Comparison of ENCODE assay signal across 12 cellular contexts in genomic region chr7:12291870-12292269, GRCh38.
DNase-seq lines count a peak whose midpoint lies in the region; TF ChIP-seq lines count a peak whose summit lies in the region.
"Had no signal": no experiment of that assay in that cellular context is flagged by ENCODE, and none has a peak within 500 bp of the region (broad histone marks: within the 10 kb centered on the region; RNA-seq: fewer than 3 reads in every experiment).

No MANE protein-coding gene starts in this region.

- no peak overlapping the region for H3K4me3 ChIP-seq in fibroblast of pulmonary artery (replicated peaks; ENCODE audit: low read depth, low read length)
- H3K4me3 ChIP-seq in mesendoderm (ENCODE audit: low read length): no peak overlapping the region
- no peak overlapping the region for H3K4me3 ChIP-seq in ovary
- H3K4me3 ChIP-seq: uterus had no signal

- WGBS in mesendoderm (ENCODE audit: extremely low coverage, insufficient coverage, low lambda C conversion rate): no CpG with 5 or more reads among the region's 1 CpG
- 79 to 100% (median 95%) methylated on average over 1 of the region's 1 CpG for WGBS in ovary, 3 donors

- no peak overlapping the region for H3K9ac ChIP-seq in mesendoderm (ENCODE audit: low read length)

- H3K9me3 ChIP-seq in ovary: no peaks in the 10 kb centered on the region
- H3K9me3 ChIP-seq: uterus had no signal

- no peaks in the 10 kb centered on the region for H3K27me3 ChIP-seq in mesendoderm (ENCODE audit: insufficient read depth, low read length, poor library complexity)
- no peaks in the 10 kb centered on the region for H3K27me3 ChIP-seq in ovary
- H3K27me3 ChIP-seq: uterus had no signal

- H3K4me1 ChIP-seq in mesendoderm (ENCODE audit: control insufficient read depth, low read depth, low read length): no peaks in the 10 kb centered on the region
- no peaks in the 10 kb centered on the region for H3K4me1 ChIP-seq in ovary (ENCODE audit: insufficient read depth)
- H3K4me1 ChIP-seq: uterus had no signal

- H3K4me2 ChIP-seq in mesendoderm (ENCODE audit: low read length): no peak overlapping the region

- no peaks in the 10 kb centered on the region for H3K79me1 ChIP-seq in mesendoderm (ENCODE audit: low read length)

- H3K36me3 ChIP-seq in mesendoderm (ENCODE audit: control insufficient read depth, insufficient read depth, low read length) (no peaks in the 10 kb centered on the region), ovary (no peaks in the 10 kb centered on the region)
- H3K36me3 ChIP-seq: uterus had no signal

- H2BK5ac ChIP-seq in mesendoderm (ENCODE audit: low read length): no peak overlapping the region

- no peak overlapping the region for H3K4ac ChIP-seq in mesendoderm (ENCODE audit: low read depth, low read length)

- no peak overlapping the region for H3K18ac ChIP-seq in mesendoderm (ENCODE audit: low read length)

- TF ChIP-seq CTCF in C4-2B (conservative IDR thresholded peaks at IDR 0.05): peak; percentile 71
- peak; percentile 47 for TF ChIP-seq CTCF in GM13977 (IDR thresholded peaks at IDR 0.05; ENCODE audit: extremely low read depth, insufficient read depth, missing control alignments)
- peak; percentile 45 for TF ChIP-seq CTCF in fibroblast of pulmonary artery (IDR thresholded peaks at IDR 0.05; ENCODE audit: low read length, missing control alignments)
- TF ChIP-seq CTCF in ovary (IDR thresholded peaks at IDR 0.05): no peak

- no peak overlapping the region for H3K23ac ChIP-seq in mesendoderm (ENCODE audit: low read length)

- H3K79me2 ChIP-seq in mesendoderm (ENCODE audit: control insufficient read depth, insufficient read depth, low read length): no peaks in the 10 kb centered on the region

- no peak overlapping the region for H2AK5ac ChIP-seq in mesendoderm (ENCODE audit: low read length)

- no peak overlapping the region for H2BK15ac ChIP-seq in mesendoderm (replicated peaks; ENCODE audit: low read depth)

- H3K56ac ChIP-seq in mesendoderm (ENCODE audit: low read length): no peak overlapping the region

- H2BK120ac ChIP-seq in mesendoderm (ENCODE audit: low read depth, low read length): no peak overlapping the region

- H3K27ac ChIP-seq in C4-2B (no peak overlapping the region), mesendoderm (ENCODE audit: low read depth, low read length) (no peak overlapping the region), ovary (no peak overlapping the region)
- H3K27ac ChIP-seq: uterus had no signal

- no peak overlapping the region for H4K8ac ChIP-seq in mesendoderm (ENCODE audit: low read depth, low read length)

- no peak for DNase-seq in GM13977 (ENCODE audit: low spot score)
- peak; percentile 17 for DNase-seq in NCI-H69 (lab: John Stamatoyannopoulos, UW)
- peak; percentile 12 for DNase-seq in fibroblast of pulmonary artery (ENCODE audit: low read depth)
- DNase-seq in mesendoderm: no peak
- no peak for DNase-seq in ovary
- no peak for DNase-seq in C1 segment of cervical spinal cord (lab: John Stamatoyannopoulos, UW)
- no peak for DNase-seq in G401 (ENCODE audit: low spot score)
- DNase-seq: activated T-cell treated with anti-CD3 and anti-CD28 coated beads for 4 hours, GF-D8, NCI-H2107, uterus had no signal

- in situ Hi-C loops in GM13977 (cut with MboI; ENCODE audit: low pct_unique_long_range_greater_than_20kb, low sequenced_read_pairs, unreplicated experiment): no loop called here
- in situ Hi-C loops in G401 (cut with HindIII; ENCODE audit: low sequenced_read_pairs): no loop called here

- TF ChIP-seq EP300 in ovary (IDR thresholded peaks at IDR 0.05): no peak

- TF ChIP-seq POLR2A in ovary (IDR thresholded peaks at IDR 0.05): no peak

- no peak overlapping the region for H4K5ac ChIP-seq in mesendoderm (ENCODE audit: low read length)

- intact Hi-C loops in ovary (cut with DNase I): no loop called here

Comparison
In these comparisons a context has a peak if more than half of its experiments do, and no peak if none do; other contexts are left out.
1. CTCF ChIP-seq: peak in C4-2B (single experiment), GM13977 (single experiment) and fibroblast of pulmonary artery (single experiment); none in ovary (0 of 3).
2. DNase-seq: peak in NCI-H69 (single experiment) and fibroblast of pulmonary artery (single experiment); none in GM13977 (single experiment), mesendoderm (single experiment), ovary (0 of 5), C1 segment of cervical spinal cord (0 of 14) and G401 (single experiment).